10 cellular contexts compared by ENCODE assay signal in the genomic region with DNA sequence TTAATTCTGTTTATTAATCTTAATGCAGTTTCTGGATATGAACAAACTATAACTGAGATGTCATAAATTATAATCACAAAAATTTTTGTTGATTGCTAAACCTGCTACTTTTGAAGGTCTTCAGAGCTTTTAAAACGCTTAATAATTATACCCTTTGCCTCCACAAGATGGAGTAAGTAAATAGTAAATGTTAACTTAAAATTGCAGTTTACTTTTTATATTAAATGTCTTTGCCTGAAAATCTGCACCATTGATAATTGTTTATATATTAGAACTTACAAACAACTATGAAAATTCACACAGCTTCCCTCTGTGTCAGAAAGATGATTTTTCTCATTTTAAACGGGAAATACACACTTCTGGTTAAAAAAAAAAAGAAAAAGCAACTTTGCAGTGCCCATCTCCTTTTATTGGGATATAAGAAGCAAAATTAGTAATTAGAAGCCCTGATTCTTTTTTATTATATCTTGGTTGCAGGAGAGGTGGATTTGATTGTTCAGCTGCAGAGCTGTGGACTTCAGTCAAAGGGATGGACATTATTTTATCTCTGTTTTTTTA. TPM values are rescaled to one million over a fixed set of nuclear protein-coding genes. Genes with fewer than 3 reads are reported as not detected.
DNase-seq lines count a peak whose midpoint lies in the region; ATAC-seq and TF ChIP-seq lines count a peak whose summit lies in the region.
"Had no signal": no experiment of that assay in that cellular context is flagged by ENCODE, and none has a peak within 500 bp of the region (broad histone marks: within the 10 kb centered on the region; RNA-seq: fewer than 3 reads in every experiment).

No MANE protein-coding gene starts in this region.

- WGBS in ovary, 3 donors, result 19 to 34% (median 20%) methylated on average over 2 of the region's 2 CpGs

- H3K4me3 ChIP-seq in RWPE2 (ENCODE audit: severe bottlenecking) (no peak overlapping the region), fibroblast of villous mesenchyme (ENCODE audit: low read depth, low read length) (no peak overlapping the region), ovary (no peak overlapping the region)

- in situ Hi-C loops in ACHN (cut with HindIII; ENCODE audit: low pct_ligation_motif_present, low pct_unique_long_range_greater_than_20kb, low sequenced_read_pairs), result no loop called here

- H3K9me3 ChIP-seq in RWPE2 (ENCODE audit: severe bottlenecking), result no peaks in the 10 kb centered on the region
- H3K9me3 ChIP-seq in ovary, result no peaks in the 10 kb centered on the region

- TF ChIP-seq CTCF in RWPE2 (IDR thresholded peaks at IDR 0.05; ENCODE audit: poor library complexity, severe bottlenecking) (peak; percentile 70), fibroblast of villous mesenchyme (IDR thresholded peaks at IDR 0.05; ENCODE audit: insufficient read depth, low read depth, low read length) (peak; percentile 28), ovary (IDR thresholded peaks at IDR 0.05) (no peak)

- H3K27me3 ChIP-seq in RWPE2 (ENCODE audit: insufficient read depth, poor library complexity, severe bottlenecking) (no peaks in the 10 kb centered on the region), ovary (no peaks in the 10 kb centered on the region)

- intact Hi-C loops in ovary (cut with DNase I), result no loop called here

- H3K4me1 ChIP-seq in RWPE2 (ENCODE audit: insufficient read depth, poor library complexity, severe bottlenecking) (no peaks in the 10 kb centered on the region), ovary (ENCODE audit: insufficient read depth) (no peaks in the 10 kb centered on the region)

- peak; percentile 29 for DNase-seq in ACHN
- peak; percentile 10 for DNase-seq in GM03348 (ENCODE audit: low spot score)
- DNase-seq in RWPE2 (ENCODE audit: low spot score), result no peak
- no peak for DNase-seq in fibroblast of villous mesenchyme (ENCODE audit: low read depth)
- DNase-seq in left lobe of liver (ENCODE audit: low spot score), result no peak
- no peak for DNase-seq in T1000 (lab: John Stamatoyannopoulos, UW)
- DNase-seq in HK-2 (ENCODE audit: unreplicated experiment), result no peak
- no peak for DNase-seq in ovary
- DNase-seq: activated CD4-positive, alpha-beta T cell treated with anti-CD3 and anti-CD28 coated beads for 1 hour; nucleus accumbens had no signal

- no peak overlapping the region for H3K27ac ChIP-seq in RWPE2 (ENCODE audit: poor library complexity, severe bottlenecking)
- H3K27ac ChIP-seq in ovary, result no peak overlapping the region

- ATAC-seq in RWPE2 (ENCODE audit: low read depth) (no peak), left lobe of liver (no peak)

- peaks cover 95% of the 10 kb centered on the region for H3K36me3 ChIP-seq in RWPE2 (ENCODE audit: low read depth)
- no peaks in the 10 kb centered on the region for H3K36me3 ChIP-seq in ovary

- no peak for TF ChIP-seq EP300 in ovary (IDR thresholded peaks at IDR 0.05)

- TF ChIP-seq POLR2A in ovary (IDR thresholded peaks at IDR 0.05), result no peak

RNA-seq across cellular contexts. Expression of gene SCFD1, which starts 35.6 kb away (rescaled TPM):
- total RNA-seq in fibroblast of villous mesenchyme, result 149 and 203 TPM in 2 replicates
- 25.2 TPM for total RNA-seq in left lobe of liver
- total RNA-seq in ovary, result 10 to 100 TPM; 47.2 to 89.2 (median 73.7) TPM
- polyA plus RNA-seq in ovary, result 10 to 100 TPM; 29.3 to 51.4 TPM

Comparison
In these comparisons a context has a peak if more than half of its experiments do, and no peak if none do; other contexts are left out.
1. DNase-seq: peak in ACHN (single experiment) and GM03348 (single experiment); none in RWPE2 (single experiment), fibroblast of villous mesenchyme (single experiment), left lobe of liver (single experiment), T1000 (single experiment), HK-2 (single experiment) and ovary (0 of 5).
2. CTCF ChIP-seq: peak in RWPE2 (single experiment) and fibroblast of villous mesenchyme (single experiment); none in ovary (0 of 3).